1 cellular context compared by ENCODE assay signal in the genomic region with DNA sequence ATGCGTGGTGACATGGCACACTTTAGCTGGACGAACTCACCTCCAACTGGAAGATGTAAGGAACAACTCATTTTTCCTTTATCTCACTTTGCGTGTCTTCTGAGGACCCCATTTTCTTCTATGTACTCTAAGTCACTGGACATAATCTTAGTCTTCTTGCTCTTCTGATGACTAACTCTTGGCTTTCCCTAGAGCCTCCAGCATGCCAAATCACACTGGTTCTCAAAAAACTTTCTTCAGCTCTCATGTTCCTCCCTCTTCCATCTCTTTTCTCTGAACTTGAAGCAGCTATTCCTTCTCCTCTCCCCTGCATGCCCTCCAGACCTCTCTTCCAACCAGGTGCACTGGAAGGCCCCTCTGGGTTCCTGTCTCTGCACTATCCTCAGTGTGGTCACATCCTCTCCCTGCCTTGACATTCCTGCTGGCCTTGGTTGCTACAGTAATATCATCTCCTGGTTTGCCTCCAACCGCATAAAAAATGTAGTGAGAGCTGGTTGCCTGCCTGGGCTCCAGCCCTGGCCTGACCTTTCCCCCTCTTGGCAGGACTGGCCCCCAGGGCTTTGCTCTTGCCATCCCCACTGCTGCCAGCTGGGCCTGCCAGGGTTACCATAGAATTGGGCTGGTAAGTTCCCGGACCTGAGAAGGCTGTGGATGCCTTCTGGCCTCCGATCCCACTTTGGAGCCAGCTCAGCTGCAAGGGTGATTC.
TF ChIP-seq lines count a peak whose summit lies in the region.

No MANE protein-coding gene starts in this region.

TF ChIP-seq in IMR-90, 13 proteins besides CTCF, POLR2A, EP300 and RAD21:
- TF ChIP-seq MXI1 (IDR thresholded peaks at IDR 0.05; ENCODE audit: borderline replicate concordance, low read depth, low read length) (no peak), ELK1 (IDR thresholded peaks at IDR 0.05; ENCODE audit: borderline replicate concordance, low read depth, low read length) (no peak), CHD1 (IDR thresholded peaks at IDR 0.05; ENCODE audit: low read depth, low read length) (no peak), MAFK (IDR thresholded peaks at IDR 0.05; ENCODE audit: low read depth, low read length) (no peak), RFX5 (IDR thresholded peaks at IDR 0.05; ENCODE audit: low read depth, low read length) (no peak), NFE2L2 (IDR thresholded peaks at IDR 0.05; ENCODE audit: low read depth, low read length) (no peak), CEBPB (IDR thresholded peaks at IDR 0.05; ENCODE audit: low read depth, low read length) (no peak), RCOR1 (IDR thresholded peaks at IDR 0.05; ENCODE audit: insufficient replicate concordance, low read length) (no peak), FOS (IDR thresholded peaks at IDR 0.05; ENCODE audit: low read depth, low read length) (no peak), BHLHE40 (IDR thresholded peaks at IDR 0.05; ENCODE audit: low read depth, low read length) (no peak)
